Comparison of ENCODE assay signal across 8 cellular contexts in the genomic region with DNA sequence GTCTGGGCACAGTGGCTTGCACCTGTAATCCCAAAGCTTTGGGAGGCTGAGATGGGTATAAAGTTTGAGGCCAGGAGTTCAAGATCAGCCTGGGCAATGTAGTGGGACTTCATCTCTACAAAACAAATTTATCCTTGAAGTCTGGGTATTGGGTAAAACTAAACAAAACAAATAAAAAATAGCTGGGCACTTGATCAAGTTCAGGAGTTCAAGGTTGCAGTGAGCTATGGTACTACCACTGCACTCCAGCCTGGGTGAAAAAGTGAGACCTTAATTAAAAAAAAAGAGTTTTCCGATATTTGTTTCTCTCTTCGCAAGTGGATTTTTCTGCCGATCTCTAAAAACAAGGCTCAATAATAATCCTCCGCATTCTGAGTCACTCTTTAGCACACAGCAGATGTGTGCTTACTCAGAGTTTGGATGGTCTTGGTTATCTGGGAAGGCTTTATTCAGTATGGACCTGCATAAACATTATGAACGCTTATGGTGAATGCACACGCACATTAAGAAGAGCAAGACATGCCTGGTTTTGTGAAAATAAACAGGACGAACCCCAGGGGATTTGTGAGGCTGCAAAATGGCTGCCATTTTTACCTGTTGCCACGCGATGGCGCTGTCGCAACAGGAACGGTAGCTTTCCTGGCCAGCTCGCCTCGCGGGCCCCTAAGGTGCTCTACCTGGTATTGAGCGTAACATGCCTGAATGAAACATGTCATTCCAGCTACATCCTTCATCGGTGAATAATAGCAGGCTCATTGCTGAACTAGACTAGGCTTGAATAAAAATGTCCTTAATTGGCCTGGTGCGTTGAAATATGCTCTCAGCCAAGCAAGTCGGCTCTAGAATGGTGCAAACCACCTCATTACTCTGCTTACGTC. TPM values are rescaled to one million over a fixed set of nuclear protein-coding genes. Genes with fewer than 3 reads are reported as not detected.
DNase-seq lines count a peak whose midpoint lies in the region; ATAC-seq and TF ChIP-seq lines count a peak whose summit lies in the region.

No MANE protein-coding gene starts in this region.

- no peak overlapping the region for H3K4me3 ChIP-seq in AG04450 (ENCODE audit: low read depth, low read length)
- H3K4me3 ChIP-seq in choroid plexus epithelial cell (ENCODE audit: low read depth, low read length), result peak overlapping the region; percentile 34
- H3K4me3 ChIP-seq in lower leg skin (ENCODE audit: low read depth, poor library complexity, severe bottlenecking), result no peak overlapping the region

- intact Hi-C loops in lower leg skin (cut with DNase I; ENCODE audit: low total_unique reads), result loop anchor here (10.0 kb wide), 1 partner anchor 1627 kb away; no protein-coding TSS in a partner anchor

- DNase-seq in AG04450 (ENCODE audit: low read depth, low spot score) (peak; percentile 20), NCI-H2196 (lab: John Stamatoyannopoulos, UW; ENCODE audit: unreplicated experiment) (peak; percentile 55), choroid plexus epithelial cell (ENCODE audit: low read depth) (peak; percentile 78), lower leg skin (ENCODE audit: low spot score in 2 of 2) (peak; percentile 21 to 87)
- peak; percentile 26 for DNase-seq in activated CD4-positive, alpha-beta T cell treated with anti-CD3 and anti-CD28 coated beads for 1 hour
- peak; percentile 17 to 40 (median 18) for DNase-seq in stimulated activated CD4-positive, alpha-beta T cell treated with anti-CD3 and anti-CD28 coated beads, TNF-alpha, amount 100 ng/mL, for 24 hours (ENCODE audit: low read depth in 3 of 3)

- H3K9me3 ChIP-seq in AG04450 (ENCODE audit: control insufficient read depth, insufficient read depth, low read length), result no peaks in the 10 kb centered on the region

- POLR2A ChIA-PET in AG04450 (lab: Yijun Ruan, JAX), result no interaction called here

- TF ChIP-seq CTCF in AG04450 (IDR thresholded peaks at IDR 0.05; ENCODE audit: low read depth, low read length) (peak; percentile 90), choroid plexus epithelial cell (conservative IDR thresholded peaks at IDR 0.05; ENCODE audit: low read depth, low read length) (peak; percentile 98), lower leg skin (IDR thresholded peaks at IDR 0.05) (peak in 1 of 3 donors; percentile 38)

- H3K27me3 ChIP-seq in AG04450 (ENCODE audit: control insufficient read depth, insufficient read depth, low read length), result peaks cover 3% of the 10 kb centered on the region

- 15 to 16% methylated on average over 20 of the region's 20 CpGs for WGBS in lower leg skin, 2 donors

- H3K27ac ChIP-seq in AG04450 (ENCODE audit: low read depth, low read length), result no peak overlapping the region

- CTCF ChIA-PET in AG04450 (lab: Charles Lee), result interaction anchor here (0.6 to 5.0 kb wide), 27 partner anchors 9 to 1662 kb away, joined by 3 to 70 read pairs (median 4); no protein-coding TSS in a partner anchor

- no peak for TF ChIP-seq POLR2A in lower leg skin (IDR thresholded peaks at IDR 0.05)

- ATAC-seq in GM18519 (IDR thresholded peaks at IDR 0.05; ENCODE audit: low FRiP score, unreplicated experiment) (peak; percentile 65), HG03097 (IDR thresholded peaks at IDR 0.05; ENCODE audit: low FRiP score, unreplicated experiment) (peak; percentile 86)

RNA-seq across cellular contexts. Expression of a gene that starts 6.0 kb away (rescaled TPM):
- polyA plus RNA-seq in AG04450 (2011; rRNA removed), result not detected in 2 replicates
- polyA minus RNA-seq in AG04450 (2011; rRNA and poly(A)+ RNA removed), result not detected in 2 replicates
- not detected for total RNA-seq in lower leg skin

Comparison
In these comparisons a context has a peak if more than half of its experiments do, and no peak if none do; other contexts are left out.
1. DNase-seq: peak in every context shown above with its lines; median percentile 78 in choroid plexus epithelial cell; 55 in NCI-H2196; 54 in lower leg skin; 26 in activated CD4-positive, alpha-beta T cell treated with anti-CD3 and anti-CD28 coated beads for 1 hour; 20 in AG04450; 18 in stimulated activated CD4-positive, alpha-beta T cell treated with anti-CD3 and anti-CD28 coated beads, TNF-alpha, amount 100 ng/mL, for 24 hours.